Comparison of ENCODE assay signal across 1 cellular context in the genomic region with DNA sequence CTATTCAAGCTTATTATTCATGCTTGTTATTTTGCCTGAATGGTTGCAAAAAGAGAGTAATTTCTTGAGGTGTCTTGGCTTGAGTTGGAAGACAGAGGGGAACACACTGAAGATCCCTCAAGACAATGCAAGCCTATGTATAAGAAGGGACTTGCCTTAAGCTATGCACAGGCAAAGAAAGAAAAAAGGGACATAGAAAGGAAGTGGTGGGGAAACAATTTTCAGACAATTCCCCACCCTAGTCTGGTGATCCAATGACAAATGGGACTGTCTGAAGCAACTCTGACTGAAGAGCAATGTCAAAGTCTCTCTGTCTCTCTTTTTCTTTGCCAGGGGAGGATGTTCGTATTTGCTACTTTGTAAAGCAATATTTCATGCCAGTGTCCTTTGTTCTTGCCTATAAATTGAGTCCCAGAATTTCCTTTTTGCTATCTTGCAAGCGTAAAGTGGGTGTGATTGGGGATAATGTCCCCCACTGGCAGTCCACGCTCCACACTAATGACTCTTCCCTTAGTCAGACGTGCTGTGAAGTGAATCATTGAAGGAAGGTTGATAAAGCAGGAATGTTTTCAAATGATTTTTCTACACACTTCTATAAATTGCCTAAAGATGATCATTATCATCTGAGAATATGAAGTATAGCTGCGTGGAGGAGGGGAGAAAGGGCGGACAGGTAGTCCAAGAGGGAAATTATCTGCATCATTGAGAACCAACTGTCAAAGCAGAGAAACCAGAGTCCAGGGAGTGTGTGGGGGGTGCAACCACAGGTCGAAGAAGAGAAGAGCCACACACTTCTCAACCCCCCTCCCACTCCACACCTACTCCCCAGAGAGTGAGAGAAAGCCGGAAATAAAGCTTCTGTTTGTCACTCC.
TF ChIP-seq lines count a peak whose summit lies in the region.

No MANE protein-coding gene starts in this region.

TF ChIP-seq in K562, 482 proteins besides CTCF, POLR2A, EP300 and RAD21 (continued from another document):
- TF ChIP-seq, protein P1, sequence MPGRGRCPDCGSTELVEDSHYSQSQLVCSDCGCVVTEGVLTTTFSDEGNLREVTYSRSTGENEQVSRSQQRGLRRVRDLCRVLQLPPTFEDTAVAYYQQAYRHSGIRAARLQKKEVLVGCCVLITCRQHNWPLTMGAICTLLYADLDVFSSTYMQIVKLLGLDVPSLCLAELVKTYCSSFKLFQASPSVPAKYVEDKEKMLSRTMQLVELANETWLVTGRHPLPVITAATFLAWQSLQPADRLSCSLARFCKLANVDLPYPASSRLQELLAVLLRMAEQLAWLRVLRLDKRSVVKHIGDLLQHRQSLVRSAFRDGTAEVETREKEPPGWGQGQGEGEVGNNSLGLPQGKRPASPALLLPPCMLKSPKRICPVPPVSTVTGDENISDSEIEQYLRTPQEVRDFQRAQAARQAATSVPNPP (IDR thresholded peaks at IDR 0.05; ENCODE audit: borderline replicate concordance, insufficient read depth, insufficient read length), result no peak
